In genomic region chr2:214180686-214181085, GRCh38 we compare ENCODE assay signal across 3 cellular contexts.
TF ChIP-seq lines count a peak whose summit lies in the region.

No MANE protein-coding gene starts in this region.

TF ChIP-seq in liver, 16 proteins besides CTCF, POLR2A, EP300 and RAD21:
- TF ChIP-seq HNF4A (conservative IDR thresholded peaks at IDR 0.05) (peak; percentile 55 to 62), ZBTB33 (IDR thresholded peaks at IDR 0.05) (no peak), NR2F2 (IDR thresholded peaks at IDR 0.05) (peak; percentile 17), FOXA1 (IDR thresholded peaks at IDR 0.05) (no peak), SP1 (IDR thresholded peaks at IDR 0.05) (no peak), RXRA (IDR thresholded peaks at IDR 0.05) (peak; percentile 25 to 26), MAX (IDR thresholded peaks at IDR 0.05) (no peak)

TF ChIP-seq in HepG2, 621 proteins besides CTCF, POLR2A, EP300 and RAD21:
- no peak for TF ChIP-seq ZNF546 (CRISPR knock-in tag; conservative IDR thresholded peaks at IDR 0.05)
- TF ChIP-seq DMAP1 (CRISPR knock-in tag; IDR thresholded peaks at IDR 0.05): no peak
- TF ChIP-seq ZNF343 (CRISPR knock-in tag; IDR thresholded peaks at IDR 0.05): no peak
- TF ChIP-seq NCOR1 (IDR thresholded peaks at IDR 0.05; ENCODE audit: borderline replicate concordance, low read length): no peak
- no peak for TF ChIP-seq NFIC (IDR thresholded peaks at IDR 0.05; ENCODE audit: low read length)
- TF ChIP-seq ZNF34 (CRISPR knock-in tag; IDR thresholded peaks at IDR 0.05; ENCODE audit: borderline replicate concordance): no peak
- TF ChIP-seq ZBTB46 (CRISPR knock-in tag; IDR thresholded peaks at IDR 0.05; ENCODE audit: borderline replicate concordance): no peak

TF ChIP-seq in GM12878, 131 proteins besides CTCF, POLR2A, EP300 and RAD21:
- TF ChIP-seq NR2F1 (conservative IDR thresholded peaks at IDR 0.05) (peak; percentile 49), HDAC6 (IDR thresholded peaks at IDR 0.05; ENCODE audit: unreplicated experiment) (no peak)
